Comparison of ENCODE assay signal across 22 cellular contexts in genomic region chr21:15947707-15948106, GRCh38.
"Had no signal": no experiment of that assay in that cellular context is flagged by ENCODE, and none has a peak within 500 bp of the region (broad histone marks: within the 10 kb centered on the region; RNA-seq: fewer than 3 reads in every experiment).

No MANE protein-coding gene starts in this region.

- H3K9me3 ChIP-seq: colonic mucosa, testis, upper lobe of left lung had no signal

- H3K27ac ChIP-seq: brain microvascular endothelial cell, colonic mucosa, gastroesophageal sphincter, heart left ventricle, right lobe of liver, testis, upper lobe of left lung had no signal

- H3K27me3 Mint-ChIP-seq: memory B cell had no signal

- H3K36me3 Mint-ChIP-seq: activated naive CD4-positive, alpha-beta T cell treated with anti-CD3 and anti-CD28 coated beads, Interleukin-2, amount 10 ng/mL, durations not matched to agents 7 days and 5 days; memory B cell; natural killer cell; stimulated activated effector memory CD8-positive, alpha-beta T cell treated with anti-CD3 and anti-CD28 coated beads, Interleukin-12 subunit alpha, Interleukin-12 subunit beta, amount 100 ng/mL, for 72 hours had no signal

- H3K27me3 ChIP-seq: brain microvascular endothelial cell, colonic mucosa, gastroesophageal sphincter, heart left ventricle, right lobe of liver, testis, upper lobe of left lung had no signal

- H3K4me1 Mint-ChIP-seq: activated naive CD4-positive, alpha-beta T cell treated with anti-CD3 and anti-CD28 coated beads, Interleukin-2, amount 10 ng/mL, durations not matched to agents 7 days and 5 days; activated naive CD8-positive, alpha-beta T cell treated with anti-CD3 and anti-CD28 coated beads, Interleukin-2, amount 50 U/mL, for 24 hours; immature natural killer cell; memory B cell; natural killer cell; stimulated activated effector memory CD8-positive, alpha-beta T cell treated with anti-CD3 and anti-CD28 coated beads, Interleukin-12 subunit alpha, Interleukin-12 subunit beta, amount 100 ng/mL, for 72 hours had no signal

- H3K9me3 Mint-ChIP-seq: activated naive CD4-positive, alpha-beta T cell treated with anti-CD3 and anti-CD28 coated beads, Interleukin-2, amount 10 ng/mL, durations not matched to agents 7 days and 5 days had no signal

- DNase-seq: activated CD4-positive, alpha-beta T cell treated with anti-CD3 and anti-CD28 coated beads, Interleukin-2, amount 50 U/mL, for 1 hour; activated CD8-positive, alpha-beta memory T cell treated with anti-CD3 and anti-CD28 coated beads, Interleukin-2, amount 50 U/mL, for 4 hours; activated naive CD4-positive, alpha-beta T cell treated with anti-CD3 and anti-CD28 coated beads, Interleukin-2, amount 10 ng/mL, durations not matched to agents 7 days and 5 days; activated naive CD8-positive, alpha-beta T cell treated with anti-CD3 and anti-CD28 coated beads, Interleukin-2, amount 50 U/mL, for 24 hours; activated T-cell treated with anti-CD3 and anti-CD28 coated beads, Interleukin-2, amount 50 U/mL, for 4 hours; anterior cingulate cortex; brain microvascular endothelial cell; central memory CD4-positive, alpha-beta T cell; colonic mucosa; erythroblast; heart left ventricle; immature natural killer cell; natural killer cell; right lobe of liver; stimulated activated CD4-positive, alpha-beta T cell treated with anti-CD3 and anti-CD28 coated beads, Interleukin-4, amount 100 ng/mL, for 24 hours; T-helper 1 cell; T-helper 9 cell; testis; upper lobe of left lung had no signal

- H3K4me1 ChIP-seq: colonic mucosa, gastroesophageal sphincter, heart left ventricle, right lobe of liver, testis, upper lobe of left lung had no signal

- H3K4me3 ChIP-seq: colonic mucosa, gastroesophageal sphincter, right lobe of liver, testis, upper lobe of left lung had no signal

- H3K4me3 Mint-ChIP-seq: activated naive CD4-positive, alpha-beta T cell treated with anti-CD3 and anti-CD28 coated beads, Interleukin-2, amount 10 ng/mL, durations not matched to agents 7 days and 5 days; activated naive CD8-positive, alpha-beta T cell treated with anti-CD3 and anti-CD28 coated beads, Interleukin-2, amount 50 U/mL, for 24 hours; activated T-cell treated with anti-CD3 and anti-CD28 coated beads, Interleukin-2, amount 50 U/mL, for 4 hours; immature natural killer cell; memory B cell; natural killer cell; stimulated activated effector memory CD8-positive, alpha-beta T cell treated with anti-CD3 and anti-CD28 coated beads, Interleukin-12 subunit alpha, Interleukin-12 subunit beta, amount 100 ng/mL, for 72 hours had no signal

- H3K27ac Mint-ChIP-seq: activated naive CD4-positive, alpha-beta T cell treated with anti-CD3 and anti-CD28 coated beads, Interleukin-2, amount 10 ng/mL, durations not matched to agents 7 days and 5 days; activated naive CD8-positive, alpha-beta T cell treated with anti-CD3 and anti-CD28 coated beads, Interleukin-2, amount 50 U/mL, for 24 hours; immature natural killer cell; memory B cell; natural killer cell; stimulated activated effector memory CD8-positive, alpha-beta T cell treated with anti-CD3 and anti-CD28 coated beads, Interleukin-12 subunit alpha, Interleukin-12 subunit beta, amount 100 ng/mL, for 72 hours had no signal

- H3K36me3 ChIP-seq: brain microvascular endothelial cell, colonic mucosa, gastroesophageal sphincter, heart left ventricle, right lobe of liver, upper lobe of left lung had no signal
